In genomic region chr1:170586942-170587593, GRCh38 we compare ENCODE assay signal across 11 cellular contexts. TPM values are rescaled to one million over a fixed set of nuclear protein-coding genes. Genes with fewer than 3 reads are reported as not detected.
DNase-seq lines count a peak whose midpoint lies in the region; ATAC-seq and TF ChIP-seq lines count a peak whose summit lies in the region.
"Had no signal": no experiment of that assay in that cellular context is flagged by ENCODE, and none has a peak within 500 bp of the region (broad histone marks: within the 10 kb centered on the region; RNA-seq: fewer than 3 reads in every experiment).

No MANE protein-coding gene starts in this region.

- TF ChIP-seq POLR2A in gastroesophageal sphincter (IDR thresholded peaks at IDR 0.05), result no peak
- no peak for TF ChIP-seq POLR2A in ovary (IDR thresholded peaks at IDR 0.05)

- no peak for ATAC-seq in activated naive CD8-positive, alpha-beta T cell treated with anti-CD3 and anti-CD28 coated beads, Interleukin-2, amount 50 U/mL, for 24 hours
- ATAC-seq in gastroesophageal sphincter (peak; percentile 64), GM18868 (IDR thresholded peaks at IDR 0.05; ENCODE audit: unreplicated experiment) (no peak), GM21723 (IDR thresholded peaks at IDR 0.05; ENCODE audit: unreplicated experiment) (no peak), GM19452 (IDR thresholded peaks at IDR 0.05; ENCODE audit: unreplicated experiment) (no peak)
- ATAC-seq: HCT116 had no signal

- H3K4me3 Mint-ChIP-seq in activated naive CD8-positive, alpha-beta T cell treated with anti-CD3 and anti-CD28 coated beads, Interleukin-2, amount 50 U/mL, for 24 hours, result peak overlapping the region; percentile 3

- H3K27ac Mint-ChIP-seq in activated naive CD8-positive, alpha-beta T cell treated with anti-CD3 and anti-CD28 coated beads, Interleukin-2, amount 50 U/mL, for 24 hours, result no peak overlapping the region

- DNase-seq in AG10803 (ENCODE audit: low read depth) (peak; percentile 89), ovary (peak in 2 of 5 donors; percentile 22 to 38), ACHN (no peak)
- no peak for DNase-seq in activated naive CD8-positive, alpha-beta T cell treated with anti-CD3 and anti-CD28 coated beads, Interleukin-2, amount 50 U/mL, for 24 hours
- DNase-seq: activated CD4-positive, alpha-beta T cell treated with anti-CD3 and anti-CD28 coated beads for 4 hours had no signal

- H3K36me3 ChIP-seq in gastroesophageal sphincter (no peaks in the 10 kb centered on the region), ovary (no peaks in the 10 kb centered on the region)

- TF ChIP-seq EP300 in gastroesophageal sphincter (IDR thresholded peaks at IDR 0.05), result no peak
- no peak for TF ChIP-seq EP300 in ovary (IDR thresholded peaks at IDR 0.05)

- H3K4me3 ChIP-seq in AG10803 (ENCODE audit: low read length) (peak overlapping the region; percentile 54), gastroesophageal sphincter (peak overlapping the region in 1 of 2 donors; percentile 20), ovary (peak overlapping the region; percentile 18)

- H3K27ac ChIP-seq in gastroesophageal sphincter, result peak overlapping the region in 3 of 4 donors; percentile 35 to 50 (median 43)
- H3K27ac ChIP-seq in ovary, result peak overlapping the region in 1 of 2 donors; percentile 57
- H3K27ac ChIP-seq: epithelial cell of prostate had no signal

- no peaks in the 10 kb centered on the region for H3K9me3 Mint-ChIP-seq in activated naive CD8-positive, alpha-beta T cell treated with anti-CD3 and anti-CD28 coated beads, Interleukin-2, amount 50 U/mL, for 24 hours

- no peaks in the 10 kb centered on the region for H3K36me3 Mint-ChIP-seq in activated naive CD8-positive, alpha-beta T cell treated with anti-CD3 and anti-CD28 coated beads, Interleukin-2, amount 50 U/mL, for 24 hours (ENCODE audit: low read depth)

- H3K4me1 Mint-ChIP-seq in activated naive CD8-positive, alpha-beta T cell treated with anti-CD3 and anti-CD28 coated beads, Interleukin-2, amount 50 U/mL, for 24 hours, result peaks cover 3% of the 10 kb centered on the region

- H3K9me3 ChIP-seq in gastroesophageal sphincter (no peaks in the 10 kb centered on the region), ovary (no peaks in the 10 kb centered on the region)

- intact Hi-C loops in ovary (cut with DNase I), result loop anchor here in 1 of 4 donors (10.0 kb wide), 1 partner anchor 78 kb away; the partner anchor contains the start of gene PRRX1

- peaks cover 5% of the 10 kb centered on the region for H3K27me3 ChIP-seq in gastroesophageal sphincter
- H3K27me3 ChIP-seq in ovary, result no peaks in the 10 kb centered on the region

- peaks cover 0 to 8% (median 0%) of the 10 kb centered on the region in 3 donors for H3K4me1 ChIP-seq in gastroesophageal sphincter
- H3K4me1 ChIP-seq in ovary (ENCODE audit: insufficient read depth), result peaks cover 2% of the 10 kb centered on the region

- TF ChIP-seq CTCF in AG10803 (conservative IDR thresholded peaks at IDR 0.05; ENCODE audit: low read length), result no peak
- TF ChIP-seq CTCF in gastroesophageal sphincter (IDR thresholded peaks at IDR 0.05), result no peak
- no peak for TF ChIP-seq CTCF in ovary (IDR thresholded peaks at IDR 0.05)

- peaks cover 44% of the 10 kb centered on the region for H3K27me3 Mint-ChIP-seq in activated naive CD8-positive, alpha-beta T cell treated with anti-CD3 and anti-CD28 coated beads, Interleukin-2, amount 50 U/mL, for 24 hours

- 7 to 17% methylated on average over 6 to 7 of the region's 9 CpGs for WGBS in gastroesophageal sphincter (ENCODE audit: low coverage in 1 of 2), 2 donors
- WGBS in ovary, 3 donors, result 38 to 40% (median 40%) methylated on average over 9 of the region's 9 CpGs

- in situ Hi-C loops in ACHN (cut with HindIII; ENCODE audit: low pct_ligation_motif_present, low pct_unique_long_range_greater_than_20kb, low sequenced_read_pairs), result no loop called here

RNA-seq across cellular contexts. Expression of gene GORAB, which starts 55.1 kb away (rescaled TPM):
- total RNA-seq in gastroesophageal sphincter (10 to 100 TPM in 2 of 4 donors, 1 to 10 TPM in 2; 5.9 to 18.0 (median 8.8) TPM), ovary (10 to 100 TPM in 5 of 7 donors, 1 to 10 TPM in 2; 9.1 to 24.0 (median 12.0) TPM)
- 10 to 100 TPM in 1 of 2 donors, 1 to 10 TPM in 1; 9.7 to 12.2 TPM for polyA plus RNA-seq in ovary
